8 cellular contexts compared by ENCODE assay signal in genomic region chr3:100316656-100317069, GRCh38. TPM values are rescaled to one million over a fixed set of nuclear protein-coding genes. Genes with fewer than 3 reads are reported as not detected.
DNase-seq lines count a peak whose midpoint lies in the region; ATAC-seq, FAIRE-seq and TF ChIP-seq lines count a peak whose summit lies in the region.

No MANE protein-coding gene starts in this region.

- H4K20me1 ChIP-seq in PC-3 (ENCODE audit: low read length) (no peaks in the 10 kb centered on the region), K562 (replicated peaks; ENCODE audit: control insufficient read depth, insufficient read depth, low read length) (no peaks in the 10 kb centered on the region)

- FAIRE-seq in D721Med (lab: Jason Lieb, UNC), result no peak
- FAIRE-seq in K562 (lab: Jason Lieb, UNC), result peak; percentile 57

- CTCF ChIA-PET in PC-3 (lab: Charles Lee) (interaction anchor here (1.1 kb wide), 1 partner anchor 146 kb away, joined by 9 read pairs; no protein-coding TSS in a partner anchor), K562 (lab: Yijun Ruan, JAX; ENCODE audit: low intra/inter-chr PET ratio) (interaction anchor here (1.3 to 1.6 kb wide), 2 partner anchors 274 to 480 kb away, joined by 3 to 12 read pairs; no protein-coding TSS in a partner anchor)

- BruUV-seq in PC-3 (replicated peaks; lab: Mats Ljungman, UMichigan) (no TSS peak), K562 (replicated peaks; lab: Mats Ljungman, UMichigan) (no TSS peak)

- H3K27me3 ChIP-seq in PC-3 (ENCODE audit: low read length), result no peaks in the 10 kb centered on the region
- no peaks in the 10 kb centered on the region for H3K27me3 ChIP-seq in K562 (ENCODE audit: control insufficient read depth in 2 of 2, insufficient read depth in 2 of 2, low read length in 2 of 2)

- H3K9ac ChIP-seq in PC-3 (ENCODE audit: low read length), result no peak overlapping the region
- no peak overlapping the region for H3K9ac ChIP-seq in K562 (ENCODE audit: insufficient read depth in 1 of 2, low read depth in 2 of 2, low read length in 2 of 2)

- DNase-seq in D721Med (ENCODE audit: insufficient read length, low spot score) (no peak), PC-3 (peak; percentile 77), K562 (ENCODE audit: extremely low read depth in 1 of 4, low spot score in 3 of 4) (peak; percentile 13 to 68 (median 22)), inferior parietal cortex (ENCODE audit: extremely low spot score) (peak; percentile 66)
- peak; percentile 18 for DNase-seq in stimulated activated CD4-positive, alpha-beta T cell treated with anti-CD3 and anti-CD28 coated beads, Interleukin-2, amount 100 ng/mL, for 4 hours (ENCODE audit: low read depth)
- no peak for DNase-seq in activated CD8-positive, alpha-beta memory T cell treated with anti-CD3 and anti-CD28 coated beads, Interleukin-2, amount 50 U/mL, for 48 hours

- TF ChIP-seq EP300 in K562 (IDR thresholded peaks at IDR 0.05; ENCODE audit: low read length), result no peak

- H3K27ac ChIP-seq in PC-3 (ENCODE audit: low read length), result no peak overlapping the region
- H3K27ac ChIP-seq in K562 (ENCODE audit: extremely low read depth, low read depth, low read length), result no peak overlapping the region

- H3K79me2 ChIP-seq in PC-3 (ENCODE audit: low read length) (no peaks in the 10 kb centered on the region), K562 (ENCODE audit: control insufficient read depth, insufficient read depth, low read length) (no peaks in the 10 kb centered on the region; the same call in 2 of the 3 replicates)

- intact Hi-C loops in PC-3 (cut with micrococcal nuclease), result loop anchor here (1.0 to 10.0 kb wide), 5 partner anchors 85 to 398 kb away; partner anchors contain the start of genes LNP1 and TOMM70
- intact Hi-C loops in K562 (cut with micrococcal nuclease), result loop anchor here (1.0 to 5.0 kb wide), 3 partner anchors 66 to 274 kb away; no protein-coding TSS in a partner anchor

- in situ Hi-C loops in K562 (cut with MboI), result loop anchor here (10.0 kb wide), 1 partner anchor 278 kb away; no protein-coding TSS in a partner anchor

- POLR2A ChIA-PET in PC-3 (lab: Charles Lee; ENCODE audit: unreplicated experiment) (interaction anchor here (0.6 kb wide), 1 partner anchor 152 kb away, joined by 4 read pairs; no protein-coding TSS in a partner anchor), K562 (lab: Yijun Ruan, JAX) (interaction anchor here (1.0 kb wide), 1 partner anchor 16 kb away, joined by 3 read pairs; no protein-coding TSS in a partner anchor)

- H3K36me3 ChIP-seq in PC-3 (ENCODE audit: low read depth, low read length), result peaks cover 14% of the 10 kb centered on the region
- H3K36me3 ChIP-seq in K562 (ENCODE audit: control insufficient read depth, insufficient read depth, low read length), result peaks cover 38% of the 10 kb centered on the region

- no peaks in the 10 kb centered on the region for H3K9me1 ChIP-seq in K562 (ENCODE audit: control insufficient read depth, insufficient read depth, low read length)

- TF ChIP-seq RAD21 in K562 (CRISPR knock-in tag; conservative IDR thresholded peaks at IDR 0.05 in 1 of 2, IDR thresholded peaks at IDR 0.05 in 1 of 2), result peak; percentile 61 to 66

- H3K9me3 ChIP-seq in PC-3 (ENCODE audit: low read length) (no peaks in the 10 kb centered on the region), K562 (replicated peaks; ENCODE audit: control insufficient read depth, insufficient read depth, low read depth, low read length) (no peaks in the 10 kb centered on the region)

- H2AFZ ChIP-seq in PC-3 (ENCODE audit: low read length), result no peak overlapping the region
- no peak overlapping the region for H2AFZ ChIP-seq in K562 (ENCODE audit: low read depth, low read length)

- WGBS in K562 (ENCODE audit: insufficient coverage, low coverage, missing lambda C conversion rate), result 34% methylated on average over 8 of the region's 8 CpGs

- H3K4me3 ChIP-seq in PC-3 (ENCODE audit: low read length) (no peak overlapping the region), K562 (no peak overlapping the region)

- H3K4me1 ChIP-seq in PC-3 (ENCODE audit: insufficient read depth, low read length), result no peaks in the 10 kb centered on the region; the same call in 1 of the 2 replicates
- no peaks in the 10 kb centered on the region; a peak in 1 of 5 replicates for H3K4me1 ChIP-seq in K562 (replicated peaks in 1 of 2; ENCODE audit: control insufficient read depth in 2 of 2, insufficient read depth in 2 of 2, low read length in 2 of 2)

- H3K9me2 ChIP-seq in PC-3 (replicated peaks; ENCODE audit: low read length), result no peaks in the 10 kb centered on the region

- no peak for TF ChIP-seq POLR2A in K562 (conservative IDR thresholded peaks at IDR 0.05)

- TF ChIP-seq CTCF in D721Med (IDR thresholded peaks at IDR 0.05; ENCODE audit: insufficient read depth, missing control alignments) (peak; percentile 72), PC-3 (conservative IDR thresholded peaks at IDR 0.05; ENCODE audit: low read depth, low read length) (peak; percentile 75), K562 (IDR thresholded peaks at IDR 0.05 in 2 of 3, conservative IDR thresholded peaks at IDR 0.05 in 1 of 3; ENCODE audit: insufficient read depth in 2 of 3, low read depth in 1 of 3, low read length in 3 of 3) (peak; percentile 32 to 64 (median 60); a peak in 5 of 6 replicates)

- ATAC-seq in GM19395 (IDR thresholded peaks at IDR 0.05; ENCODE audit: unreplicated experiment) (peak; percentile 64), HG03521 (IDR thresholded peaks at IDR 0.05; ENCODE audit: unreplicated experiment) (peak; percentile 69), PC-3 (peak; percentile 80), K562 (peak; percentile 92)

- H3F3A ChIP-seq in PC-3 (ENCODE audit: low read length, unreplicated experiment), result no peaks in the 10 kb centered on the region

- H3K4me2 ChIP-seq in PC-3 (ENCODE audit: low read length) (no peak overlapping the region), K562 (ENCODE audit: insufficient read depth, low read length) (no peak overlapping the region)

TF ChIP-seq in K562, 482 proteins besides CTCF, POLR2A, EP300 and RAD21:
- TF ChIP-seq SNRNP70 (optimal IDR thresholded peaks at IDR 0.05; ENCODE audit: low read depth, low read length) (no peak), SMC3 (conservative IDR thresholded peaks at IDR 0.05; ENCODE audit: insufficient read depth, low read depth, low read length) (peak; percentile 52), DEAF1 (CRISPR knock-in tag; IDR thresholded peaks at IDR 0.05) (peak; percentile 35; the same call in 1 of the 2 replicates), SLC30A9 (CRISPR knock-in tag; IDR thresholded peaks at IDR 0.05) (no peak), ZNF384 (IDR thresholded peaks at IDR 0.05; ENCODE audit: low read depth, low read length) (peak; percentile 81)

RNA-seq across cellular contexts. Expression of gene NIT2, which starts 17.9 kb away (rescaled TPM):
- total RNA-seq in PC-3 (2014; rRNA removed) (37.8 and 63.1 TPM in 2 replicates), K562 (2014; rRNA removed) (10.9 and 11.4 TPM in 2 replicates), K562 (2014; rRNA removed; fragmentation: Illumina TruSeq; extraction: Trizol) (21.5 and 24.8 TPM in 2 replicates), K562 (2015; rRNA removed; fragmentation: Illumina TruSeq; extraction: Trizol) (18.8 and 19.1 TPM in 2 replicates), K562 (2021) (22.1 and 24.9 TPM in 2 replicates)
- total RNA-seq in K562 (2011; cell fraction: chromatin; rRNA removed; ENCODE audit: low replicate concordance), result 21.7 and 43.7 TPM in 2 replicates
- total RNA-seq in K562 (2011; cell fraction: nucleolus; rRNA removed), result 13.4 and 13.7 TPM in 2 replicates
- total RNA-seq in K562 (2011; cell fraction: nucleoplasm; rRNA removed), result 22.8 and 32.7 TPM in 2 replicates
- polyA plus RNA-seq in K562 (2011; rRNA removed) (36.3 and 49.5 TPM in 2 replicates), K562 (2014; fragmentation: Illumina TruSeq; extraction: Trizol) (16.6 and 17.0 TPM in 2 replicates), K562 (2014; fragmentation: Nextera tagmentation; extraction: Ambion mirVana) (10 to 100 TPM; 59.9 to 62.2 TPM), K562 (2014; rRNA removed) (26.7 and 26.9 TPM in 2 replicates)
- 9.1 and 17.4 TPM in 2 replicates for polyA plus RNA-seq in K562 (2011; cell fraction: cytosol; rRNA removed)
- polyA plus RNA-seq in K562 (2011; cell fraction: nucleus; rRNA removed), result 64.7 and 73.1 TPM in 2 replicates
- polyA plus RNA-seq in K562 (2012), result 28.7 and 29.5 TPM in 2 replicates
- 14.1 and 16.0 TPM in 2 replicates for polyA minus RNA-seq in K562 (2011; rRNA and poly(A)+ RNA removed)
- polyA minus RNA-seq in K562 (2011; cell fraction: cytosol; rRNA and poly(A)+ RNA removed), result 6.1 and 6.9 TPM in 2 replicates
- polyA minus RNA-seq in K562 (2011; cell fraction: nucleus; rRNA and poly(A)+ RNA removed), result 12.4 and 14.8 TPM in 2 replicates

RNA-seq across cellular contexts. Expression of gene TBC1D23, which starts 55.9 kb away (rescaled TPM):
- total RNA-seq in PC-3 (2014; rRNA removed) (25.6 and 37.9 TPM in 2 replicates), K562 (2014; rRNA removed) (26.7 and 28.0 TPM in 2 replicates), K562 (2014; rRNA removed; fragmentation: Illumina TruSeq; extraction: Trizol) (48.7 and 56.5 TPM in 2 replicates), K562 (2015; rRNA removed; fragmentation: Illumina TruSeq; extraction: Trizol) (32.0 and 35.2 TPM in 2 replicates), K562 (2021) (42.8 and 48.2 TPM in 2 replicates)
- 86.1 and 137 TPM in 2 replicates for total RNA-seq in K562 (2011; cell fraction: chromatin; rRNA removed; ENCODE audit: low replicate concordance)
- 23.0 and 30.1 TPM in 2 replicates for total RNA-seq in K562 (2011; cell fraction: nucleolus; rRNA removed)
- total RNA-seq in K562 (2011; cell fraction: nucleoplasm; rRNA removed), result 48.8 and 56.6 TPM in 2 replicates
- polyA plus RNA-seq in K562 (2011; rRNA removed) (75.2 and 85.8 TPM in 2 replicates), K562 (2014; fragmentation: Illumina TruSeq; extraction: Trizol) (24.4 and 29.0 TPM in 2 replicates), K562 (2014; fragmentation: Nextera tagmentation; extraction: Ambion mirVana) (10 to 100 TPM; 43.7 to 49.3 TPM), K562 (2014; rRNA removed) (23.4 and 25.8 TPM in 2 replicates)
- polyA plus RNA-seq in K562 (2011; cell fraction: cytosol; rRNA removed), result 13.5 and 23.4 TPM in 2 replicates
- 27.0 and 42.7 TPM in 2 replicates for polyA plus RNA-seq in K562 (2011; cell fraction: nucleus; rRNA removed)
- polyA plus RNA-seq in K562 (2012), result 20.5 and 23.1 TPM in 2 replicates
- 104 and 139 TPM in 2 replicates for polyA minus RNA-seq in K562 (2011; rRNA and poly(A)+ RNA removed)
- 35.6 and 41.3 TPM in 2 replicates for polyA minus RNA-seq in K562 (2011; cell fraction: cytosol; rRNA and poly(A)+ RNA removed)
- polyA minus RNA-seq in K562 (2011; cell fraction: nucleus; rRNA and poly(A)+ RNA removed), result 27.5 and 53.5 TPM in 2 replicates

Comparison
In these comparisons a context has a peak if more than half of its experiments do, and no peak if none do; other contexts are left out.
1. DNase-seq: peak in PC-3 (single experiment), K562 (4 of 4), inferior parietal cortex (single experiment) and stimulated activated CD4-positive, alpha-beta T cell treated with anti-CD3 and anti-CD28 coated beads, Interleukin-2, amount 100 ng/mL, for 4 hours (single experiment); none in D721Med (single experiment) and activated CD8-positive, alpha-beta memory T cell treated with anti-CD3 and anti-CD28 coated beads, Interleukin-2, amount 50 U/mL, for 48 hours (single experiment).
2. Peak in every context shown above with its lines, with median percentiles within 50 percentile points of each other: CTCF ChIP-seq and ATAC-seq.